Comparison of ENCODE assay signal across 10 cellular contexts in the genomic region with DNA sequence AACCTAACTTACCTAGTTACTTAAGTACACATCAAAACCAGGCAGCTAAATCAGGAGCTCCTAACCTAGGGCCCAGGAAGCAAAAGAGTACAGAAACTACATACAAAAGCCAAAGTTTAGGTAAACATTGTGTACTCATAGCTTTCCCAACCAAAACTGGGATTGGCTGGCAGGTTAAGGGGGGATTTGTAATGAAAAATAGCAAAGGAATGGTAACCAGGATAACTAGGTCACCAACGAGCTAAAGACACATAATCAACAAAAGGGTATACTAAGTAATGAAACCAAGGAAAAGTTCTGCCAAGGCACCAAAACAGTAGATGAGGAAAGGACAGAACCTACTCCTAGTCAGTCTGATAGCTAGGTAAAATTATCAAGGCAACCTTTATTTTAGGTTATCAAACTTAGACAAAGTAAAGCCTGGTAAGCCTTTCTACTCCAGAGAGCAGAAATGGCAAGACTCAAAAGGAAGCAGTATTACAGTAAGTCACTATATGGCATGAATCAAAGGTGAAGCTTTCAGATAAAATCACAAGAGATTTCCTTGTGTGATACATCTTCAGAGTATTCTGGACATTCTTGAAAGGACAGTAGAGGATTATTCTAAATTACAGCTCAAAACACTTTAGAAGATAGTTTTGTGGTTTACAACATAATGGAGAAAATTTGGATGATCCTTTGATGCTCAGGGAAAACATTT. TPM values are rescaled to one million over a fixed set of nuclear protein-coding genes. Genes with fewer than 3 reads are reported as not detected.
DNase-seq lines count a peak whose midpoint lies in the region; ATAC-seq and TF ChIP-seq lines count a peak whose summit lies in the region.
"Had no signal": no experiment of that assay in that cellular context is flagged by ENCODE, and none has a peak within 500 bp of the region (broad histone marks: within the 10 kb centered on the region; RNA-seq: fewer than 3 reads in every experiment).

No MANE protein-coding gene starts in this region.

- no peak overlapping the region for H3K18ac ChIP-seq in H9 (ENCODE audit: insufficient read length, low read depth, low read length)

- intact Hi-C loops in psoas muscle (cut with DNase I) = loop anchor here in 1 of 2 donors (10.0 kb wide), 1 partner anchor 877 kb away; a partner anchor contains a TSS
- intact Hi-C loops in aorta (cut with DNase I) = no loop called here

- no peak overlapping the region for H2BK20ac ChIP-seq in H9 (ENCODE audit: low read depth, low read length, poor library complexity, severe bottlenecking)

- peaks cover 13% of the 10 kb centered on the region for H3K4me1 ChIP-seq in H9 (ENCODE audit: insufficient read depth, low read length)
- peaks cover 86% of the 10 kb centered on the region for H3K4me1 ChIP-seq in psoas muscle
- H3K4me1 ChIP-seq in aorta (ENCODE audit: control insufficient read depth in 1 of 2, insufficient read depth in 2 of 2, low read length in 2 of 2) = peaks cover 4 to 22% of the 10 kb centered on the region in 2 donors

- H3K9me3 ChIP-seq in H9 (ENCODE audit: control insufficient read depth, low read depth, low read length) (no peaks in the 10 kb centered on the region), T-helper 17 cell (ENCODE audit: control insufficient read depth, low read length, poor library complexity, severe bottlenecking) (no peaks in the 10 kb centered on the region), psoas muscle (no peaks in the 10 kb centered on the region), aorta (ENCODE audit: control insufficient read depth, low read length) (no peaks in the 10 kb centered on the region)

- no peak overlapping the region for H4K8ac ChIP-seq in H9 (replicated peaks; ENCODE audit: insufficient read length, low read depth, low read length)

- peaks cover 90% of the 10 kb centered on the region for H3K79me2 ChIP-seq in H9 (ENCODE audit: insufficient read depth, low read length)

- DNase-seq in H9 (no peak), T-helper 17 cell (no peak), foreskin fibroblast (peak in 1 of 2 donors; percentile 9), psoas muscle (no peak), NCI-H2081 (lab: John Stamatoyannopoulos, UW) (no peak), NCI-H774 (lab: John Stamatoyannopoulos, UW) (no peak), occipital lobe (lab: John Stamatoyannopoulos, UW) (no peak), aorta (no peak)
- DNase-seq: NCI-H446 treated with DMSO at 0.1 percent for 48 hours had no signal

- no peaks in the 10 kb centered on the region for H3K9me3 Mint-ChIP-seq in H9

- peaks cover 17 to 51% of the 10 kb centered on the region in 2 donors for H3K36me3 ChIP-seq in psoas muscle (ENCODE audit: insufficient read depth in 1 of 2, low read depth in 1 of 2)
- no peaks in the 10 kb centered on the region for H3K36me3 ChIP-seq in aorta (ENCODE audit: control insufficient read depth in 1 of 2, insufficient read depth in 2 of 2, low read length in 1 of 2)

- no peak for TF ChIP-seq CTCF in H9 (conservative IDR thresholded peaks at IDR 0.05)
- TF ChIP-seq CTCF in foreskin fibroblast (IDR thresholded peaks at IDR 0.05; ENCODE audit: low read depth, low read length) = no peak
- TF ChIP-seq CTCF in psoas muscle (IDR thresholded peaks at IDR 0.05) = no peak

- H4K20me1 ChIP-seq in H9 (ENCODE audit: control insufficient read depth, insufficient read depth, insufficient read length) = no peaks in the 10 kb centered on the region

- no peak overlapping the region for H2BK15ac ChIP-seq in H9 (ENCODE audit: low read depth, low read length)

- no peak overlapping the region for H2AFZ ChIP-seq in H9 (ENCODE audit: low read length)

- no peak overlapping the region for H4K5ac ChIP-seq in H9 (ENCODE audit: insufficient read length, low read depth, low read length)

- no peak overlapping the region for H2BK12ac ChIP-seq in H9 (ENCODE audit: insufficient read length, low read depth, low read length)

- no peak overlapping the region for H2BK120ac ChIP-seq in H9 (ENCODE audit: low read depth, low read length, poor library complexity, severe bottlenecking)

- no CpG with 5 or more reads among the region's 1 CpG for WGBS in H9 (ENCODE audit: extremely low coverage, insufficient read length, low lambda C conversion rate)
- 6 to 19% (median 10%) methylated on average over 1 of the region's 1 CpG for WGBS in psoas muscle, 3 donors
- WGBS in aorta, 2 donors = 0 to 2% methylated on average over 1 of the region's 1 CpG

- H3K4me1 Mint-ChIP-seq in H9 (peaks cover 70 to 71% of the 10 kb centered on the region in 2 experiments), T-helper 17 cell (peaks cover 80% of the 10 kb centered on the region)

- H3K14ac ChIP-seq in H9 (ENCODE audit: insufficient read depth, low read length) = no peak overlapping the region

- no peak overlapping the region for H3K9ac ChIP-seq in H9 (ENCODE audit: extremely low read depth, insufficient read length, low read length)

- H3K27me3 Mint-ChIP-seq in H9 (ENCODE audit: low read depth) = no peaks in the 10 kb centered on the region
- H3K27me3 Mint-ChIP-seq in T-helper 17 cell = no peaks in the 10 kb centered on the region

- H3K79me1 ChIP-seq in H9 (ENCODE audit: insufficient read depth, low read depth, low read length, poor library complexity, severe bottlenecking) = no peaks in the 10 kb centered on the region

- no peak overlapping the region for H2BK5ac ChIP-seq in H9 (ENCODE audit: insufficient read length, low read length)

- no peak overlapping the region for H3K27ac ChIP-seq in H9 (ENCODE audit: insufficient read length, low read depth, low read length)
- peak overlapping the region; percentile 100 for H3K27ac ChIP-seq in psoas muscle
- H3K27ac ChIP-seq in aorta (ENCODE audit: low read depth in 1 of 2, low read length in 2 of 2) = peak overlapping the region in 1 of 2 donors; percentile 10
- H3K27ac ChIP-seq: HL-60 had no signal

- ATAC-seq in T-helper 17 cell (peak; percentile 7), psoas muscle (no peak), aorta (ENCODE audit: low FRiP score) (no peak)

- no peak overlapping the region for H3K56ac ChIP-seq in H9 (ENCODE audit: insufficient read length, low read depth, low read length)

- H3K4me2 ChIP-seq in H9 (ENCODE audit: insufficient read depth, insufficient read length, low read length) = peak overlapping the region; percentile 17

- H3K36me3 Mint-ChIP-seq in H9 (ENCODE audit: insufficient read depth in 1 of 3, low read depth in 3 of 3) (peaks cover 71 to 95% (median 92%) of the 10 kb centered on the region in 3 experiments), T-helper 17 cell (ENCODE audit: low read depth) (peaks cover 15% of the 10 kb centered on the region)

- H3K4me3 Mint-ChIP-seq in H9 (peak overlapping the region; percentile 69 to 100; a peak in 3 of 5 replicates), T-helper 17 cell (peak overlapping the region; percentile 96)

- H3K23ac ChIP-seq in H9 (ENCODE audit: insufficient read length, low read depth, low read length) = no peak overlapping the region

- H2AK5ac ChIP-seq in H9 (ENCODE audit: insufficient read length, low read length) = no peak overlapping the region

- no peaks in the 10 kb centered on the region for H3K23me2 ChIP-seq in H9 (ENCODE audit: insufficient read length, low read depth, low read length, poor library complexity, severe bottlenecking)

- no peak overlapping the region for H4K91ac ChIP-seq in H9 (ENCODE audit: insufficient read length, low read depth, low read length)

- H3K27me3 ChIP-seq in H9 (ENCODE audit: insufficient read depth, low read length) = no peaks in the 10 kb centered on the region
- no peaks in the 10 kb centered on the region for H3K27me3 ChIP-seq in psoas muscle (ENCODE audit: insufficient read depth in 3 of 3, low read length in 2 of 3)
- no peaks in the 10 kb centered on the region for H3K27me3 ChIP-seq in aorta (ENCODE audit: control insufficient read depth in 1 of 2, insufficient read depth in 2 of 2, low read length in 1 of 2)

- H3K4ac ChIP-seq in H9 (ENCODE audit: low read depth, low read length) = no peak overlapping the region

- H3K27ac Mint-ChIP-seq in H9 = peak overlapping the region in 1 of 3 experiments; percentile 81; a peak in 4 of 7 replicates
- H3K27ac Mint-ChIP-seq in T-helper 17 cell = peak overlapping the region; percentile 93

- H3K4me3 ChIP-seq in foreskin fibroblast (ENCODE audit: low read depth in 1 of 2, low read length in 2 of 2) = peak overlapping the region; percentile 0 to 11
- peak overlapping the region; percentile 99 for H3K4me3 ChIP-seq in psoas muscle
- H3K4me3 ChIP-seq in aorta (ENCODE audit: low read length in 2 of 2) = peak overlapping the region in 1 of 2 donors; percentile 26

- no peak overlapping the region for H3T11ph ChIP-seq in H9 (ENCODE audit: low read length)

RNA-seq across cellular contexts. Expression of a gene that starts 10.2 kb away (rescaled TPM):
- 344 and 349 TPM in 2 replicates for total RNA-seq in H9 (2021)
- total RNA-seq in T-helper 17 cell = 100 to 1,000 TPM; 542 to 637 TPM
- 10 to 100 TPM; 38.7 to 99.5 (median 68.8) TPM for total RNA-seq in psoas muscle
- 10 to 100 TPM; 60.5 to 86.6 (median 86.5) TPM for polyA plus RNA-seq in psoas muscle
- 174 TPM for total RNA-seq in occipital lobe
- 100 to 1,000 TPM; 104 to 150 TPM for total RNA-seq in aorta
- polyA plus RNA-seq in aorta = 10 to 100 TPM; 77.4 to 77.9 TPM
